ENCODE assay signal across 11 cellular contexts in genomic region chr10:13987472-13987871, GRCh38.
A peak's percentile ranks its signal among the peaks of the same experiment; 100 is the strongest.
DNase-seq lines count a peak whose midpoint lies in the region; ATAC-seq and TF ChIP-seq lines count a peak whose summit lies in the region.
"Had no signal": no experiment of that assay in that cellular context is flagged by ENCODE, and none has a peak within 500 bp of the region (broad histone marks: within the 10 kb centered on the region; RNA-seq: fewer than 3 reads in every experiment).

No MANE protein-coding gene starts in this region.

- TF ChIP-seq POLR2A in NB4 (IDR thresholded peaks at IDR 0.05; ENCODE audit: extremely low read depth, insufficient read length): no peak

- DNase-seq in NCI-H2227 (lab: John Stamatoyannopoulos, UW; ENCODE audit: unreplicated experiment) (peak; percentile 14), NCI-H2227 treated with DMSO at 0.1 percent for 48 hours (lab: John Stamatoyannopoulos, UW) (no peak), NB4 (ENCODE audit: low read depth) (peak; percentile 1), coronary artery (ENCODE audit: low spot score) (peak; percentile 38), pons (ENCODE audit: low spot score) (peak; percentile 32), NCI-H345 (lab: John Stamatoyannopoulos, UW) (no peak)
- DNase-seq in effector memory CD4-positive, alpha-beta T cell: no peak
- DNase-seq: activated naive CD4-positive, alpha-beta T cell treated with Interleukin-2 at 50 U/mL for 16 hours; NCI-H1048; stimulated activated naive CD4-positive, alpha-beta T cell treated with Interleukin-2 at 50 U/mL for 16 hours had no signal

- H3K27ac ChIP-seq in coronary artery: no peak overlapping the region
- H3K27ac ChIP-seq in effector memory CD4-positive, alpha-beta T cell (ENCODE audit: insufficient read depth, low read length, poor library complexity, severe bottlenecking): no peak overlapping the region

- TF ChIP-seq CTCF in NB4 (IDR thresholded peaks at IDR 0.05; ENCODE audit: low read depth, low read length): no peak
- TF ChIP-seq CTCF in coronary artery (IDR thresholded peaks at IDR 0.05): no peak

- no peaks in the 10 kb centered on the region for H3K27me3 ChIP-seq in effector memory CD4-positive, alpha-beta T cell (replicated peaks; ENCODE audit: control insufficient read depth, insufficient read depth, low read length, poor library complexity, severe bottlenecking)

- peaks cover 12% of the 10 kb centered on the region for H3K4me1 ChIP-seq in effector memory CD4-positive, alpha-beta T cell (ENCODE audit: control insufficient read depth, insufficient read depth, low read length, poor library complexity, severe bottlenecking)

- no peaks in the 10 kb centered on the region for H3K9me3 ChIP-seq in effector memory CD4-positive, alpha-beta T cell (ENCODE audit: control insufficient read depth, low read length)

- H3K4me3 ChIP-seq in NB4 (ENCODE audit: low read depth, low read length) (no peak overlapping the region), coronary artery (no peak overlapping the region)
- no peak overlapping the region for H3K4me3 ChIP-seq in effector memory CD4-positive, alpha-beta T cell (ENCODE audit: insufficient read depth, low read depth, low read length, poor library complexity, severe bottlenecking)

- no peak for ATAC-seq in GM18907 (IDR thresholded peaks at IDR 0.05; ENCODE audit: unreplicated experiment)

- no peaks in the 10 kb centered on the region for H3K36me3 ChIP-seq in effector memory CD4-positive, alpha-beta T cell (ENCODE audit: control insufficient read depth, insufficient read depth, low read length)

Comparison
In these comparisons a context has a peak if more than half of its experiments do, and no peak if none do; other contexts are left out.
1. DNase-seq: peak in NCI-H2227 (single experiment), NB4 (single experiment), coronary artery (single experiment) and pons (single experiment); none in NCI-H2227 treated with DMSO at 0.1 percent for 48 hours (single experiment), effector memory CD4-positive, alpha-beta T cell (0 of 3) and NCI-H345 (single experiment).